8 cellular contexts compared by ENCODE assay signal in the genomic region with DNA sequence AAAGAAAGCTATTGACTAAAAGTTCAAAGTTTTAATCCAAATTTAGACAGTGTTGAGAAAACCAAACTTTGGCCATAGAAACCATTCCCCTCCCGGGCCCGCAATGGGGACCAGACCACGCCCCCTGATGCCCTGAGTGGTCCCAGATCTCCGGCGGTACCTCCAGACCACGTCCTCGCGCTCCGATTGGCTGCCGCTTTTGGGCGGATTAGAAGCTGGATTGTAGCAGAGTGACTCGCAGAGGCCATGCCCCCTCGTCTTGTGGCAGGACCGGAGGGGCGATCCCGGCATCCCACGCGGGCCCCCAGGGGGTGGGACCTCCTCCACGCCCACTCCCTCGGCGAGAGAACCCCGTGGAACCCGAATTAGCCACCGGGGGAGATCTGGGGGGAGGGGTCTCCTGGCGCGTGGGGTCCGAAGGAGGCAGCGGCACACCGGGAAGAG. TPM values are rescaled to one million over a fixed set of nuclear protein-coding genes. Genes with fewer than 3 reads are reported as not detected.
DNase-seq lines count a peak whose midpoint lies in the region; ATAC-seq, FAIRE-seq and TF ChIP-seq lines count a peak whose summit lies in the region.

No MANE protein-coding gene starts in this region.

- H3K4me3 Mint-ChIP-seq in WTC11, result peak overlapping the region; percentile 94

- POLR2A ChIA-PET in WTC11 (lab: Charles Lee), result interaction anchor here (0.6 to 1.7 kb wide), 5 partner anchors 24 to 155 kb away, joined by 3 to 7 read pairs (median 5); partner anchors contain the start of genes BCAT2, FTL and PPP1R15A
- POLR2A ChIA-PET in RWPE1 (lab: Yijun Ruan, JAX; ENCODE audit: low non-redundant PET), result interaction anchor here (0.6 kb wide), 1 partner anchor 237 kb away, joined by 4 read pairs; no protein-coding TSS in a partner anchor

- ATAC-seq in WTC11, result peak; percentile 90

- no peak overlapping the region for H3K27ac ChIP-seq in RWPE1

- H3K27ac Mint-ChIP-seq in WTC11, result peak overlapping the region; percentile 99

- FAIRE-seq in bronchial epithelial cell (lab: Jason Lieb, UNC), result no peak

- TF ChIP-seq CTCF in WTC11 (IDR thresholded peaks at IDR 0.05), result no peak
- TF ChIP-seq CTCF in bronchial epithelial cell (IDR thresholded peaks at IDR 0.05; ENCODE audit: insufficient read depth, low read length, severe bottlenecking), result no peak
- TF ChIP-seq CTCF in RWPE1 (conservative IDR thresholded peaks at IDR 0.05; ENCODE audit: low read depth), result no peak

- H3K4me3 ChIP-seq in bronchial epithelial cell (ENCODE audit: low read depth, low read length), result no peak overlapping the region

- no peaks in the 10 kb centered on the region for H3K27me3 Mint-ChIP-seq in WTC11 (ENCODE audit: low read depth)

- H3K9me3 Mint-ChIP-seq in WTC11, result no peaks in the 10 kb centered on the region

- peaks cover 19% of the 10 kb centered on the region for H3K4me1 Mint-ChIP-seq in WTC11

- H3K36me3 Mint-ChIP-seq in WTC11, result peaks cover 12% of the 10 kb centered on the region

- H3K36me3 ChIP-seq in bronchial epithelial cell (ENCODE audit: control insufficient read depth, insufficient read depth, low read length), result no peaks in the 10 kb centered on the region

- DNase-seq in ACHN (peak; percentile 85), GM19238 (ENCODE audit: insufficient read length, low spot score) (peak; percentile 87), NCI-H146 (lab: John Stamatoyannopoulos, UW) (peak; percentile 88), WTC11 (ENCODE audit: low spot score) (peak; percentile 97), bronchial epithelial cell (ENCODE audit: low read depth) (peak; percentile 59), iPS-NIHi7 (ENCODE audit: extremely low spot score) (peak; percentile 98), RWPE1 (ENCODE audit: low spot score) (no peak)
- peak; percentile 68 for DNase-seq in stimulated activated CD4-positive, alpha-beta T cell treated with anti-CD3 and anti-CD28 coated beads, Interleukin-12 subunit alpha, Interleukin-12 subunit beta, amount 100 ng/mL, for 4 hours

- CTCF ChIA-PET in WTC11 (lab: Charles Lee) (interaction anchor here (0.7 to 3.0 kb wide), 23 partner anchors 10 to 261 kb away, joined by 3 to 50 read pairs (median 5); partner anchors contain the start of genes CA11, GYS1, PPP1R15A and RUVBL2), RWPE1 (lab: Yijun Ruan, JAX) (interaction anchor here (1.1 to 1.6 kb wide), 4 partner anchors 10 to 49 kb away, joined by 3 to 16 read pairs (median 4); no protein-coding TSS in a partner anchor)

- no peaks in the 10 kb centered on the region for H3K27me3 ChIP-seq in bronchial epithelial cell (ENCODE audit: control insufficient read depth, insufficient read depth, low read length)

- in situ Hi-C loops in ACHN (cut with HindIII; ENCODE audit: low pct_ligation_motif_present, low pct_unique_long_range_greater_than_20kb, low sequenced_read_pairs), result no loop called here

TF ChIP-seq in WTC11, 78 proteins besides CTCF, POLR2A, EP300 and RAD21:
- peak; percentile 65; the same call in 1 of the 2 replicates for TF ChIP-seq SP1 (CRISPR knock-in tag; conservative IDR thresholded peaks at IDR 0.05)
- TF ChIP-seq NFE2L1 (CRISPR knock-in tag; IDR thresholded peaks at IDR 0.05), result no peak
- TF ChIP-seq, protein P1, sequence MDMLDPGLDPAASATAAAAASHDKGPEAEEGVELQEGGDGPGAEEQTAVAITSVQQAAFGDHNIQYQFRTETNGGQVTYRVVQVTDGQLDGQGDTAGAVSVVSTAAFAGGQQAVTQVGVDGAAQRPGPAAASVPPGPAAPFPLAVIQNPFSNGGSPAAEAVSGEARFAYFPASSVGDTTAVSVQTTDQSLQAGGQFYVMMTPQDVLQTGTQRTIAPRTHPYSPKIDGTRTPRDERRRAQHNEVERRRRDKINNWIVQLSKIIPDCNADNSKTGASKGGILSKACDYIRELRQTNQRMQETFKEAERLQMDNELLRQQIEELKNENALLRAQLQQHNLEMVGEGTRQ (CRISPR knock-in tag; IDR thresholded peaks at IDR 0.05), result peak; percentile 27
- 0 out of 2 replicates have a peak, but pooled peaks have one; percentile 2 for TF ChIP-seq ZNF423 (CRISPR knock-in tag; IDR thresholded peaks at IDR 0.05)
- peak; percentile 72 for TF ChIP-seq NFYB (CRISPR knock-in tag; conservative IDR thresholded peaks at IDR 0.05; ENCODE audit: low read depth)
- peak; percentile 47; the same call in 1 of the 2 replicates for TF ChIP-seq MAX (CRISPR knock-in tag; IDR thresholded peaks at IDR 0.05)
TF ChIP-seq in WTC11: peak in this region for 5.

RNA-seq across cellular contexts. Expression of gene HSD17B14, which starts 0.8 kb away (rescaled TPM):
- total RNA-seq in WTC11 (2021), result 11.4 to 18.2 TPM (median 17.0 TPM) in 3 replicates
- 1.3 and 1.9 TPM in 2 replicates for total RNA-seq in bronchial epithelial cell

RNA-seq across cellular contexts. Expression of gene BCAT2, which starts 26.3 kb away (rescaled TPM):
- total RNA-seq in WTC11 (2021) (38.7 to 48.5 TPM (median 47.7 TPM) in 3 replicates), bronchial epithelial cell (14.0 and 21.3 TPM in 2 replicates)

RNA-seq across cellular contexts. Expression of gene PLEKHA4, which starts 31.3 kb away (rescaled TPM):
- total RNA-seq in WTC11 (2021) (14.8 to 17.7 TPM (median 16.8 TPM) in 3 replicates), bronchial epithelial cell (0.79 and 2.2 TPM in 2 replicates)

RNA-seq across cellular contexts. Expression of gene PPP1R15A, which starts 35.1 kb away (rescaled TPM):
- total RNA-seq in WTC11 (2021) (17.0 to 19.5 TPM (median 17.9 TPM) in 3 replicates), bronchial epithelial cell (118 and 168 TPM in 2 replicates)
